ENCODE assay signal across 8 cellular contexts in the genomic region with DNA sequence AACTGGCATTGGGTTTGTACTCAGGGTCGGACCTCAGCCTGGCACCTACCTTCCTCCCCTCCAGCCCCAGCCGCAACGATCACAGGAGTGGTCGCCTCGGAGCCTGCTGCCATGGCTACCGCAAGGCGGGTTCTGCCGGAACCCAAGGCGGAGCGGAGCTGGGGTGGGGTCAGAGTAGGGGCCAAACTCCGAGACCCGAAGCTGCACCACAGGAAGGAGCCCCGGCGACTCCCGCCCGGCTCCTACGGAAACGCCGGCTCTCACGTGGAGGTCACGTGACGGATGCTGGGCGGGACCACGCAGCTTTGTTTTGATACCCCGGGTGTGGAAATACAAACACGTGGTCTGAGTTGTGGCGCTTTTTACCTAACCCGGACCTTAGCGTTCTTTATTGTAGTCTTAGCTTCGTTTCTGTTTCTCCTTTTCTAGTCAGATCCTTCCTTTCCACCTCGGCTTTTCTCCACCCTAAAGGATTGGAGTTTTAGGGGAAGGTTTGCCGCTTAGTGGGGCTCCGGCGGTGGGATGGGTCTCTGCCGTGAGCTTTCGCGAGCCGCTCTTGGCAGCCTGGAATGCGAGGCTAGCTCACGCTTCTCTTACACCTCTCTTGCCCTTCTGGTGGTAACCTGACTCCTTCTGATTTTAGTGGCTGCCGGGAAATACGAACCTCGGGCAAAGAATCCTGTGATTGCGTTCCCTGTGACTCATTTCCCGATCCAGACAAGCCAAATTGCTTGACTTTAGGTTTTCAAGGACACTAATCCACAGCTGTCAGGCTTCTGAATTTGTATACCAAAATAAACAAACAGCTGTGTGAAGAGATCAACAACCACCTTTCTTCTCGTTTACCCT. TPM values are rescaled to one million over a fixed set of nuclear protein-coding genes. Genes with fewer than 3 reads are reported as not detected.
DNase-seq lines count a peak whose midpoint lies in the region; ATAC-seq, FAIRE-seq and TF ChIP-seq lines count a peak whose summit lies in the region.

A gene with protein sequence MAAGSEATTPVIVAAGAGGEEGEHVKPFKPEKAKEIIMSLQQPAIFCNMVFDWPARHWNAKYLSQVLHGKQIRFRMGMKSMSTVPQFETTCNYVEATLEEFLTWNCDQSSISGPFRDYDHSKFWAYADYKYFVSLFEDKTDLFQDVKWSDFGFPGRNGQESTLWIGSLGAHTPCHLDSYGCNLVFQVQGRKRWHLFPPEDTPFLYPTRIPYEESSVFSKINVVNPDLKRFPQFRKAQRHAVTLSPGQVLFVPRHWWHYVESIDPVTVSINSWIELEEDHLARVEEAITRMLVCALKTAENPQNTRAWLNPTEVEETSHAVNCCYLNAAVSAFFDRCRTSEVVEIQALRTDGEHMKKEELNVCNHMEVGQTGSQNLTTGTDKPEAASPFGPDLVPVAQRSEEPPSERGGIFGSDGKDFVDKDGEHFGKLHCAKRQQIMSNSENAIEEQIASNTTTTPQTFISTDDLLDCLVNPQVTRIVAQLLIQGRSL (minus strand): TSS at position 264 of the 849 bp plus-strand sequence. CDS start 151 bp downstream, at position 113.

- H3K27ac ChIP-seq in iPS DF 6.9 (ENCODE audit: low read length): no peak within 1 kb of the TSS

- WGBS in iPS DF 6.9 (ENCODE audit: insufficient coverage, insufficient read length): no CpG with 5 or more reads among the region's 46 CpGs

- TF ChIP-seq POLR2A in GM12891 (IDR thresholded peaks at IDR 0.05; ENCODE audit: low read depth, low read length): peak; percentile 78
- TF ChIP-seq POLR2A in Raji (IDR thresholded peaks at IDR 0.05; ENCODE audit: insufficient read depth, low read depth, low read length): peak; percentile 84

- peak within 1 kb of the TSS; percentile 93 for H3K4me2 ChIP-seq in skeletal muscle satellite cell (ENCODE audit: low read length)

- H3K27me3 ChIP-seq in iPS DF 6.9 (ENCODE audit: control insufficient read depth, insufficient read depth, low read length): no peaks in the 10 kb centered on the region; the same call in 1 of the 2 replicates
- no peaks in the 10 kb centered on the region for H3K27me3 ChIP-seq in skeletal muscle satellite cell (ENCODE audit: control insufficient read depth, insufficient read depth, low read length)

- ATAC-seq in HG02852 (IDR thresholded peaks at IDR 0.05; ENCODE audit: unreplicated experiment): peak; percentile 64

- H3K4me1 ChIP-seq in iPS DF 6.9 (ENCODE audit: control insufficient read depth, insufficient read depth, low read length) (no peaks in the 10 kb centered on the region), skeletal muscle satellite cell (ENCODE audit: control insufficient read depth, insufficient read depth, low read length) (peaks cover 14% of the 10 kb centered on the region)

- H3K9me3 ChIP-seq in iPS DF 6.9 (ENCODE audit: control insufficient read depth, insufficient read depth, low read length) (no peaks in the 10 kb centered on the region), skeletal muscle satellite cell (replicated peaks; ENCODE audit: low read length) (no peaks in the 10 kb centered on the region)

- DNase-seq in GM12891 (ENCODE audit: insufficient read length, low spot score): peak; percentile 72
- peak; percentile 94 for DNase-seq in astrocyte of the hippocampus (ENCODE audit: low read depth, low spot score)
- peak; percentile 92 for DNase-seq in iPS DF 6.9 (ENCODE audit: low read depth, low spot score)
- DNase-seq in DMS53 (lab: John Stamatoyannopoulos, UW): no peak
- DNase-seq in DMS79 (lab: John Stamatoyannopoulos, UW): no peak

- no peaks in the 10 kb centered on the region for H3K36me3 ChIP-seq in iPS DF 6.9 (ENCODE audit: control insufficient read depth, insufficient read depth, low read length)
- H3K36me3 ChIP-seq in skeletal muscle satellite cell (ENCODE audit: insufficient read depth, low read length): no peaks in the 10 kb centered on the region

- H3K9ac ChIP-seq in skeletal muscle satellite cell (ENCODE audit: low read depth, low read length): peak within 1 kb of the TSS; percentile 86

- peak within 1 kb of the TSS; percentile 73; the same call in 1 of the 2 replicates for H3K4me3 ChIP-seq in iPS DF 6.9 (ENCODE audit: low read length)
- H3K4me3 ChIP-seq in skeletal muscle satellite cell (ENCODE audit: low read length): peak within 1 kb of the TSS; percentile 81

- peak; percentile 88 for FAIRE-seq in GM12891 (lab: Jason Lieb, UNC)

TF ChIP-seq in GM12891, 5 proteins besides CTCF, POLR2A, EP300 and RAD21:
- TF ChIP-seq POLR2AphosphoS5 (IDR thresholded peaks at IDR 0.05; ENCODE audit: low read depth, low read length) (0 out of 2 replicates have a peak, but pooled peaks have one; percentile 46), SPI1 (IDR thresholded peaks at IDR 0.05; ENCODE audit: low read depth, low read length) (no peak)

RNA-seq across cellular contexts. Expression of the gene that starts here (rescaled TPM):
- polyA plus RNA-seq in GM12891 (2012; ENCODE audit: low read depth, missing spikeins): 3.7 TPM
- total RNA-seq in skeletal muscle satellite cell (2012; rRNA removed): 4.8 and 5.6 TPM in 2 replicates

Comparison
In these comparisons a context has a peak if more than half of its experiments do, and no peak if none do; other contexts are left out.
1. DNase-seq: peak in GM12891 (single experiment), astrocyte of the hippocampus (single experiment) and iPS DF 6.9 (single experiment); none in DMS53 (single experiment) and DMS79 (single experiment).